In the genomic region with DNA sequence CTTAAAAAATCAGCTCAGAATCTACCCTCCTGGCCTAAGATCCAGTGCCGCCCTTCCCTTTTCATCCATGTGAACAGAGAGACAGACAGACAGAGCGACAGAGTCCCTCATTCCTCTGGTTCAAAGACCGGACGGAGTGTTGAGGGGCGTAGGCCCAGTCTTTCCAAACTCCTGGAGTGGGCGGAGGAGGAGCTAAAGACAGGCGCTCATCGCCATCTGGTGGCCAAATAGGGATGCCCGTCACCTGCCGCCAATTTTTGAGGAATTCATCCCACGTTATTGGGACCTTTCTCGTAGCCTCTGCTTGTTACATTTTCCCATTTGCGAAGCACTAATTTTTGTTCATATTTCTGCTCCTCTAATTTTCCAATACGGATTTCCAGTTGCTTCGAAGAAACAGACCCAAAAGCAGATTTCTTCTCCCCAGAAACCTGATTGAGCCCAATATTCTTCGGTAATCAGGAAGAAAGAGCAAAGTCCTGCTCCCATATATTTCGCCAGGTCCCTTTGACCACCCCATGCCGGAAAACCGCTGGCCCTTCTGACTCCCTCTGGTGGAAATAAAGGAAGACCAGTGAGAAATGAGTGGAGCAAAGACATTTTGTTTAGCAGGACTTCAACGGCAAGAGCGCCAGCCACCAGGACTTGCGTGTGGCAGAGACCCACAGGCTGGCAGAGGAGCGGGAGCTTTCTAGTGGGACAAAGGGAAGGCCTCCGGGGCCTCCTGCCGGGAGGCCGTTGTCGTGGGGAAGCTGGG, we compare ENCODE assay signal across 8 cellular contexts.
A peak's percentile ranks its signal among the peaks of the same experiment; 100 is the strongest.
DNase-seq lines count a peak whose midpoint lies in the region; ATAC-seq, FAIRE-seq and TF ChIP-seq lines count a peak whose summit lies in the region.

No MANE protein-coding gene starts in this region.

- peaks cover 9 to 18% of the 10 kb centered on the region in 2 donors for H3K4me1 Mint-ChIP-seq in natural killer cell treated with Interleukin-12 subunit alpha and Interleukin-12 subunit beta and Interleukin-15 and Interleukin-18, amount 100 ng/mL, for 72 hours (ENCODE audit: low read depth in 2 of 2)

- DNase-seq in AG09319 (ENCODE audit: extremely low read depth, low read depth) = peak; percentile 43
- DNase-seq in RCC 7860 (ENCODE audit: low spot score) = peak; percentile 57
- DNase-seq in activated T-helper 1 cell treated with Interleukin-2 at 50 U/mL for 16 hours (ENCODE audit: low read depth) = peak; percentile 20
- peak; percentile 81 for DNase-seq in fibroblast of mammary gland (ENCODE audit: low read depth)
- DNase-seq in natural killer cell treated with Interleukin-12 subunit alpha and Interleukin-12 subunit beta and Interleukin-15 and Interleukin-18, amount 100 ng/mL, for 72 hours (ENCODE audit: low spot score) = peak; percentile 73
- peak; percentile 64 for DNase-seq in stimulated activated naive CD4-positive, alpha-beta T cell treated with Interleukin-2 at 50 U/mL for 16 hours (lab: John Stamatoyannopoulos, UW)

- peak; percentile 58 for FAIRE-seq in RCC 7860 (lab: Jason Lieb, UNC)

- H3K27me3 Mint-ChIP-seq in natural killer cell treated with Interleukin-12 subunit alpha and Interleukin-12 subunit beta and Interleukin-15 and Interleukin-18, amount 100 ng/mL, for 72 hours = peaks cover 0 to 7% of the 10 kb centered on the region in 2 donors

- ATAC-seq in GM18909 (IDR thresholded peaks at IDR 0.05; ENCODE audit: poor library complexity, unreplicated experiment) = peak; percentile 52
- peak; percentile 57 to 65 for ATAC-seq in natural killer cell treated with Interleukin-12 subunit alpha and Interleukin-12 subunit beta and Interleukin-15 and Interleukin-18, amount 100 ng/mL, for 72 hours

- peak; percentile 94 for TF ChIP-seq RAD21 in Ishikawa (IDR thresholded peaks at IDR 0.05; ENCODE audit: low read depth)

- no peaks in the 10 kb centered on the region for H3K36me3 Mint-ChIP-seq in natural killer cell treated with Interleukin-12 subunit alpha and Interleukin-12 subunit beta and Interleukin-15 and Interleukin-18, amount 100 ng/mL, for 72 hours

- peak overlapping the region; percentile 6 for H3K4me3 ChIP-seq in fibroblast of mammary gland (ENCODE audit: control insufficient read depth, low read depth, low read length)

- no peak overlapping the region for H3K27ac Mint-ChIP-seq in natural killer cell treated with Interleukin-12 subunit alpha and Interleukin-12 subunit beta and Interleukin-15 and Interleukin-18, amount 100 ng/mL, for 72 hours

- peak; percentile 91 for TF ChIP-seq CTCF in AG09319 (IDR thresholded peaks at IDR 0.05; ENCODE audit: low read depth, low read length)
- TF ChIP-seq CTCF in fibroblast of mammary gland (conservative IDR thresholded peaks at IDR 0.05; ENCODE audit: control insufficient read depth, insufficient read depth, low read depth, low read length) = peak; percentile 92

- H3K9me3 Mint-ChIP-seq in natural killer cell treated with Interleukin-12 subunit alpha and Interleukin-12 subunit beta and Interleukin-15 and Interleukin-18, amount 100 ng/mL, for 72 hours = no peaks in the 10 kb centered on the region

- no peak for TF ChIP-seq EP300 in Ishikawa (IDR thresholded peaks at IDR 0.05; ENCODE audit: borderline replicate concordance)

- peak overlapping the region; percentile 84 for H3K4me3 Mint-ChIP-seq in natural killer cell treated with Interleukin-12 subunit alpha and Interleukin-12 subunit beta and Interleukin-15 and Interleukin-18, amount 100 ng/mL, for 72 hours

TF ChIP-seq in Ishikawa, 13 proteins besides CTCF, POLR2A, EP300 and RAD21:
- TF ChIP-seq TEAD4 (IDR thresholded peaks at IDR 0.05) (no peak), USF1 (IDR thresholded peaks at IDR 0.05) (no peak), REST (IDR thresholded peaks at IDR 0.05; ENCODE audit: low read depth) (no peak), CREB1 (IDR thresholded peaks at IDR 0.05; ENCODE audit: low read depth) (no peak), EGR1 (IDR thresholded peaks at IDR 0.05) (peak; percentile 91), TAF1 (IDR thresholded peaks at IDR 0.05; ENCODE audit: low read depth) (no peak), NFIC (IDR thresholded peaks at IDR 0.05) (no peak), YY1 (IDR thresholded peaks at IDR 0.05; ENCODE audit: low read depth) (no peak), TCF12 (IDR thresholded peaks at IDR 0.05; ENCODE audit: low read depth) (no peak), CEBPB (IDR thresholded peaks at IDR 0.05) (no peak), FOXM1 (IDR thresholded peaks at IDR 0.05; ENCODE audit: borderline replicate concordance, low read depth) (no peak), ZBTB7A (IDR thresholded peaks at IDR 0.05; ENCODE audit: low read depth) (no peak)
- TF ChIP-seq, protein P1, sequence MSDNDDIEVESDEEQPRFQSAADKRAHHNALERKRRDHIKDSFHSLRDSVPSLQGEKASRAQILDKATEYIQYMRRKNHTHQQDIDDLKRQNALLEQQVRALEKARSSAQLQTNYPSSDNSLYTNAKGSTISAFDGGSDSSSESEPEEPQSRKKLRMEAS (IDR thresholded peaks at IDR 0.05) = peak; percentile 35; the same call in 1 of the 2 replicates

Comparison
In these comparisons a context has a peak if more than half of its experiments do, and no peak if none do; other contexts are left out.
1. Peak in every context shown above with its lines: DNase-seq, ATAC-seq and H3K4me3 ChIP-seq.
2. DNase-seq: peak in every context shown above with its lines; median percentile 81 in fibroblast of mammary gland; 73 in natural killer cell treated with Interleukin-12 subunit alpha and Interleukin-12 subunit beta and Interleukin-15 and Interleukin-18, amount 100 ng/mL, for 72 hours; 64 in stimulated activated naive CD4-positive, alpha-beta T cell treated with Interleukin-2 at 50 U/mL for 16 hours; 57 in RCC 7860; 43 in AG09319; 20 in activated T-helper 1 cell treated with Interleukin-2 at 50 U/mL for 16 hours.